In the genomic region with DNA sequence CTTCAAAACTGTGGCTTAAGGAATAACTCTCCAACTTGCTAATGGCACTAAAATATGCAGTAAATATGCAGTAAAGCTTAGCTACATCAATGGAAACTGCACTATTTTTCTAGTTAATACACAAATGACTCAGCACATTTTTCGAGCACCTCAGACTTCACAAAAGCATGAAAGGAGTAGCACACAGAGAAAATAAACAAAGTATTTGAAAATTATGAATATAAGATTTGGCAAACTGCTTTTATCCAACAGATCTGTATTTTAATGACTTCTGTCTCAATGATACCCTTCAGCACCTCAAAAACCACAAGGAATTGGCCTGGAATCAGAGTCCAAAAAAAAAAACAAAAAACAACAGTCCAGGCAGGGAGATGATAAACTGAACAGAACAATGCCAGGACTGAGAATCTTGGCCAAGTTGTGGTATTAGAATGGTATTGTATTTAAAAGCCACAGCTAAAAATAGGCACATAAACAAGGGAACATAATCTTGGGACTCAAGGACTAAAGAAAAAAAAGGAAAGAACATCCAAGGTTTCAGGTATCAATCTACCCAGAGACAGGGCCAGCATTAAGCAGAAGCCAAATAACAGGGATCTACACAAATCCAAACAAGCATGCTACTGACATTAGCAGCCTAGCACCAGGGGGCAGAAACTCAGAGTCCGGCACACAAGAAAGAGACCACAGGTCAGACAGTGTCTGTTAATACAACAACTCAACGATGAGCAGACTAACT, we compare ENCODE assay signal across 8 cellular contexts. TPM values are rescaled to one million over a fixed set of nuclear protein-coding genes. Genes with fewer than 3 reads are reported as not detected.
DNase-seq lines count a peak whose midpoint lies in the region; ATAC-seq and TF ChIP-seq lines count a peak whose summit lies in the region.

No MANE protein-coding gene starts in this region.

- TF ChIP-seq POLR2A in gastrocnemius medialis (IDR thresholded peaks at IDR 0.05): peak in 1 of 2 donors; percentile 32

- H3K4me3 ChIP-seq in HFF-Myc (replicated peaks; ENCODE audit: low read depth, low read length) (no peak overlapping the region), WERI-Rb-1 (ENCODE audit: low read depth, low read length) (no peak overlapping the region), gastrocnemius medialis (peak overlapping the region; percentile 8 to 21 (median 11))

- H3K27ac ChIP-seq in WERI-Rb-1: no peak overlapping the region
- H3K27ac ChIP-seq in gastrocnemius medialis: peak overlapping the region; percentile 83 to 86 (median 84)

- in situ Hi-C loops in gastrocnemius medialis (cut with MboI; ENCODE audit: low sequenced_read_pairs in 4 of 4): no loop called here

- intact Hi-C loops in gastrocnemius medialis (cut with DNase I; ENCODE audit: low total_unique reads): loop anchor here (2.0 to 10.0 kb wide), 3 partner anchors 20 to 216 kb away; partner anchors contain the start of genes CTNNAL1 and TMEM245

- no peaks in the 10 kb centered on the region for H3K27me3 ChIP-seq in WERI-Rb-1 (ENCODE audit: insufficient read depth, low read depth, severe bottlenecking)
- no peaks in the 10 kb centered on the region for H3K27me3 ChIP-seq in gastrocnemius medialis

- peaks cover 87 to 93% of the 10 kb centered on the region in 2 donors for H3K4me1 ChIP-seq in gastrocnemius medialis

- DNase-seq in COLO829 (ENCODE audit: low spot score) (peak; percentile 54), HFF-Myc (ENCODE audit: extremely low read depth, low read depth) (no peak), WERI-Rb-1 (peak; percentile 32), globus pallidus (ENCODE audit: low spot score) (peak; percentile 75), gastrocnemius medialis (peak; percentile 58 to 78), epidermal melanocyte (ENCODE audit: insufficient read length, low spot score) (no peak), HT-29 (ENCODE audit: low spot score) (no peak)

- H3K9me3 ChIP-seq in WERI-Rb-1 (ENCODE audit: severe bottlenecking) (no peaks in the 10 kb centered on the region), gastrocnemius medialis (no peaks in the 10 kb centered on the region)

- peaks cover 56% of the 10 kb centered on the region for H3K36me3 ChIP-seq in WERI-Rb-1
- H3K36me3 ChIP-seq in gastrocnemius medialis: no peaks in the 10 kb centered on the region

- TF ChIP-seq CTCF in HFF-Myc (IDR thresholded peaks at IDR 0.05; ENCODE audit: low read depth, low read length, missing control alignments): peak; percentile 43
- TF ChIP-seq CTCF in WERI-Rb-1 (IDR thresholded peaks at IDR 0.05; ENCODE audit: low read depth, low read length): peak; percentile 44
- TF ChIP-seq CTCF in gastrocnemius medialis (IDR thresholded peaks at IDR 0.05 in 4 of 5, conservative IDR thresholded peaks at IDR 0.05 in 1 of 5): peak in 4 of 5 experiments; percentile 20 to 58 (median 44)

- ATAC-seq in gastrocnemius medialis: peak; percentile 90 to 92
- no peak for ATAC-seq in GM21786 (IDR thresholded peaks at IDR 0.05; ENCODE audit: unreplicated experiment)

RNA-seq across cellular contexts. Expression of gene TMEM245, which starts 21.4 kb away (rescaled TPM):
- 100 to 1,000 TPM in 1 of 4 donors, 10 to 100 TPM in 3; 45.7 to 121 (median 71.4) TPM for total RNA-seq in gastrocnemius medialis
- total RNA-seq in HT-29 (2014; rRNA removed; shearing (Covaris generic)): 14.8 and 17.1 TPM in 2 replicates

Comparison
In these comparisons a context has a peak if more than half of its experiments do, and no peak if none do; other contexts are left out.
1. DNase-seq: peak in COLO829 (single experiment), WERI-Rb-1 (single experiment), globus pallidus (single experiment) and gastrocnemius medialis (2 of 2); none in HFF-Myc (single experiment), epidermal melanocyte (single experiment) and HT-29 (single experiment).
2. H3K4me3 ChIP-seq: peak in gastrocnemius medialis (4 of 4); none in HFF-Myc (single experiment) and WERI-Rb-1 (single experiment).
3. Peak in every context shown above with its lines, with median percentiles within 50 percentile points of each other: CTCF ChIP-seq.